15 cellular contexts compared by ENCODE assay signal in the genomic region with DNA sequence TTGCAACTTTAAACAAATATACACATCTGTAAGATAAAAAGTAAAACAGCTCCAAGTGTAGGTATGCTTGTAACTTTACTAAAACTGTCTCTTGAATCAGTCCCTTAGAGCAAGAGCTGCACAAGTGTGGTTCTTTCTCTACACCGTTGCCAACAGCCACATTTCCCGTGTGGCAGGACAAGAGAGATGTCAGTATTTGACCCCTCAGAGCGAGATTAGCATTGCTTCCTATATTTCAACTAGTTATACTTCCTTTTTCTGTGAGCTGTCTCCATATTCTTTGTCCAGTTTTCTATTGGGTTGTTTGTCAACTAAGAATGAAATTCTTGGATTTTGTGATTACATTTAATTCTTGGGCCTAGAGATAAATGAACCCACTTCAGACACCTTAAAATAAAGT. TPM values are rescaled to one million over a fixed set of nuclear protein-coding genes. Genes with fewer than 3 reads are reported as not detected.
DNase-seq lines count a peak whose midpoint lies in the region; ATAC-seq and TF ChIP-seq lines count a peak whose summit lies in the region.
"Had no signal": no experiment of that assay in that cellular context is flagged by ENCODE, and none has a peak within 500 bp of the region (broad histone marks: within the 10 kb centered on the region; RNA-seq: fewer than 3 reads in every experiment).

No MANE protein-coding gene starts in this region.

- peaks cover 9% of the 10 kb centered on the region for H3K79me1 ChIP-seq in mesenchymal stem cell (replicated peaks; ENCODE audit: low read length, poor library complexity, severe bottlenecking)

- no peak overlapping the region for H3K4me3 Mint-ChIP-seq in CD4-positive, alpha-beta T cell
- H3K4me3 Mint-ChIP-seq in activated T-helper 2 cell treated with anti-CD3 and anti-CD28 coated beads, Interferon-gamma antibody, Interleukin-2, Interleukin-4, amounts not matched to agents 10 μg/mL and 5 μg/mL and 100 μg/mL, durations not matched to agents 14 hours and 24 hours and 36 hours (ENCODE audit: low read depth): no peak overlapping the region
- H3K4me3 Mint-ChIP-seq: activated naive CD4-positive, alpha-beta T cell treated with anti-CD3 and anti-CD28 coated beads for 36 hours; CD4-positive, alpha-beta memory T cell had no signal

- DNase-seq in CD4-positive, alpha-beta T cell: no peak
- DNase-seq in KBM-7: peak; percentile 51
- no peak for DNase-seq in activated T-helper 2 cell treated with anti-CD3 and anti-CD28 coated beads, Interferon-gamma antibody, Interleukin-2, Interleukin-4, amounts not matched to agents 10 μg/mL and 5 μg/mL and 100 μg/mL, durations not matched to agents 14 hours and 24 hours and 36 hours (ENCODE audit: low spot score)
- no peak for DNase-seq in mesenchymal stem cell
- no peak for DNase-seq in NCI-H146 treated with DMSO at 0.1 percent for 48 hours (lab: John Stamatoyannopoulos, UW; ENCODE audit: unreplicated experiment)
- no peak for DNase-seq in activated CD4-positive, alpha-beta T cell treated with anti-CD3 and anti-CD28 coated beads, Interleukin-2, amount 50 U/mL, for 48 hours
- DNase-seq: activated naive CD4-positive, alpha-beta T cell treated with anti-CD3 and anti-CD28 coated beads for 36 hours; CD4-positive, alpha-beta memory T cell; GOT3; NCI-H1105; NCI-H345; SK-N-SH had no signal

- H3K27me3 Mint-ChIP-seq in CD4-positive, alpha-beta T cell: no peaks in the 10 kb centered on the region
- no peaks in the 10 kb centered on the region for H3K27me3 Mint-ChIP-seq in activated T-helper 2 cell treated with anti-CD3 and anti-CD28 coated beads, Interferon-gamma antibody, Interleukin-2, Interleukin-4, amounts not matched to agents 10 μg/mL and 5 μg/mL and 100 μg/mL, durations not matched to agents 14 hours and 24 hours and 36 hours (ENCODE audit: low read depth)
- H3K27me3 Mint-ChIP-seq: CD4-positive, alpha-beta memory T cell had no signal

- no peaks in the 10 kb centered on the region for H3K9me3 ChIP-seq in CD4-positive, alpha-beta T cell (ENCODE audit: control insufficient read depth, low read length)
- no peaks in the 10 kb centered on the region for H3K9me3 ChIP-seq in mesenchymal stem cell (ENCODE audit: control insufficient read depth, low read length)
- H3K9me3 ChIP-seq: SK-N-SH had no signal

- H2BK12ac ChIP-seq in mesenchymal stem cell (ENCODE audit: low read length in 2 of 2): no peak overlapping the region

- peaks cover 9% of the 10 kb centered on the region for H3K4me1 ChIP-seq in mesenchymal stem cell (ENCODE audit: control insufficient read depth, insufficient read depth, low read depth, low read length)

- WGBS in mesenchymal stem cell: 82% methylated on average over 2 of the region's 3 CpGs

- no peak overlapping the region for H2BK120ac ChIP-seq in mesenchymal stem cell (ENCODE audit: low read depth, low read length)

- CTCF ChIA-PET in CD4-positive, alpha-beta T cell (lab: Charles Lee): no interaction called here

- H3K27ac Mint-ChIP-seq in CD4-positive, alpha-beta T cell: peak overlapping the region; percentile 32
- peak overlapping the region; percentile 22 for H3K27ac Mint-ChIP-seq in activated T-helper 2 cell treated with anti-CD3 and anti-CD28 coated beads, Interferon-gamma antibody, Interleukin-2, Interleukin-4, amounts not matched to agents 10 μg/mL and 5 μg/mL and 100 μg/mL, durations not matched to agents 14 hours and 24 hours and 36 hours
- H3K27ac Mint-ChIP-seq: activated naive CD4-positive, alpha-beta T cell treated with anti-CD3 and anti-CD28 coated beads for 36 hours had no signal

- no peak overlapping the region for H3K27ac ChIP-seq in CD4-positive, alpha-beta T cell (ENCODE audit: low read depth, low read length)
- peak overlapping the region; percentile 69 for H3K27ac ChIP-seq in mesenchymal stem cell (ENCODE audit: low read length, poor library complexity, severe bottlenecking)
- H3K27ac ChIP-seq: cardiac muscle cell had no signal

- no peak overlapping the region for H3K23ac ChIP-seq in mesenchymal stem cell (ENCODE audit: low read length in 2 of 2)

- H2AFZ ChIP-seq in mesenchymal stem cell (ENCODE audit: low read depth, low read length): no peak overlapping the region

- H3K9me3 Mint-ChIP-seq in CD4-positive, alpha-beta T cell: no peaks in the 10 kb centered on the region
- no peaks in the 10 kb centered on the region for H3K9me3 Mint-ChIP-seq in activated T-helper 2 cell treated with anti-CD3 and anti-CD28 coated beads, Interferon-gamma antibody, Interleukin-2, Interleukin-4, amounts not matched to agents 10 μg/mL and 5 μg/mL and 100 μg/mL, durations not matched to agents 14 hours and 24 hours and 36 hours
- H3K9me3 Mint-ChIP-seq: activated naive CD4-positive, alpha-beta T cell treated with anti-CD3 and anti-CD28 coated beads for 36 hours had no signal

- no peak for TF ChIP-seq CTCF in CD4-positive, alpha-beta T cell (IDR thresholded peaks at IDR 0.05)

- no peak overlapping the region for H3K14ac ChIP-seq in mesenchymal stem cell (ENCODE audit: low read length in 2 of 2)

- peaks cover 22 to 97% of the 10 kb centered on the region in 2 experiments for H3K36me3 ChIP-seq in mesenchymal stem cell (ENCODE audit: control insufficient read depth in 1 of 2, insufficient read depth in 2 of 2, low read depth in 1 of 2, low read length in 2 of 2)

- no peak overlapping the region for H3K18ac ChIP-seq in mesenchymal stem cell (ENCODE audit: low read depth in 1 of 2, low read length in 2 of 2)

- H3K36me3 Mint-ChIP-seq in CD4-positive, alpha-beta T cell (ENCODE audit: low read depth): peaks cover 100% of the 10 kb centered on the region
- peaks cover 97% of the 10 kb centered on the region for H3K36me3 Mint-ChIP-seq in activated T-helper 2 cell treated with anti-CD3 and anti-CD28 coated beads, Interferon-gamma antibody, Interleukin-2, Interleukin-4, amounts not matched to agents 10 μg/mL and 5 μg/mL and 100 μg/mL, durations not matched to agents 14 hours and 24 hours and 36 hours (ENCODE audit: low read depth)

- H4K8ac ChIP-seq in mesenchymal stem cell (ENCODE audit: low read length): no peak overlapping the region

- H2BK5ac ChIP-seq in mesenchymal stem cell (ENCODE audit: low read depth, low read length, poor library complexity, severe bottlenecking): no peak overlapping the region

- ATAC-seq in CD4-positive, alpha-beta T cell (ENCODE audit: poor library complexity): no peak
- ATAC-seq in HG03108 (IDR thresholded peaks at IDR 0.05; ENCODE audit: unreplicated experiment) (no peak), GM19351 (IDR thresholded peaks at IDR 0.05; ENCODE audit: unreplicated experiment) (no peak)

- H3K4me3 ChIP-seq in mesenchymal stem cell (ENCODE audit: insufficient read depth in 1 of 2, low read depth in 1 of 2, low read length in 2 of 2): no peak overlapping the region
- H3K4me3 ChIP-seq: cardiac muscle cell had no signal

- in situ Hi-C loops in KBM-7 (cut with MboI; ENCODE audit: low pct_unique_long_range_greater_than_20kb, low sequenced_read_pairs): no loop called here

- H3K4ac ChIP-seq in mesenchymal stem cell (ENCODE audit: low read depth in 1 of 2, low read length in 2 of 2): no peak overlapping the region

- no peak overlapping the region for H3K4me2 ChIP-seq in mesenchymal stem cell (ENCODE audit: low read length, poor library complexity, severe bottlenecking)
- H3K4me2 ChIP-seq: SK-N-SH had no signal

- no peak overlapping the region for H4K91ac ChIP-seq in mesenchymal stem cell (ENCODE audit: low read length)

- H3K27me3 ChIP-seq in CD4-positive, alpha-beta T cell (ENCODE audit: control insufficient read depth, insufficient read depth, low read length): no peaks in the 10 kb centered on the region
- no peaks in the 10 kb centered on the region for H3K27me3 ChIP-seq in mesenchymal stem cell (ENCODE audit: control insufficient read depth in 1 of 2, insufficient read depth in 1 of 2, low read length in 2 of 2)
- H3K27me3 ChIP-seq: cardiac muscle cell had no signal

- no peak overlapping the region for H2AK5ac ChIP-seq in mesenchymal stem cell (ENCODE audit: low read length, severe bottlenecking)

- H3K9ac ChIP-seq in mesenchymal stem cell (ENCODE audit: low read length): peak overlapping the region; percentile 39
- H3K9ac ChIP-seq: SK-N-SH had no signal

- intact Hi-C loops in CD4-positive, alpha-beta T cell (cut with DNase I, micrococcal nuclease): no loop called here
- intact Hi-C loops in activated T-helper 2 cell treated with anti-CD3 and anti-CD28 coated beads, Interferon-gamma antibody, Interleukin-2, Interleukin-4, amounts not matched to agents 10 μg/mL and 5 μg/mL and 100 μg/mL, durations not matched to agents 14 hours and 24 hours and 36 hours (cut with micrococcal nuclease): no loop called here

- peaks cover 40% of the 10 kb centered on the region for H3K4me1 Mint-ChIP-seq in CD4-positive, alpha-beta T cell (ENCODE audit: low read depth)
- H3K4me1 Mint-ChIP-seq in activated T-helper 2 cell treated with anti-CD3 and anti-CD28 coated beads, Interferon-gamma antibody, Interleukin-2, Interleukin-4, amounts not matched to agents 10 μg/mL and 5 μg/mL and 100 μg/mL, durations not matched to agents 14 hours and 24 hours and 36 hours (ENCODE audit: low read depth): peaks cover 28% of the 10 kb centered on the region

- no peak overlapping the region for H2BK15ac ChIP-seq in mesenchymal stem cell (ENCODE audit: low read depth, poor library complexity, severe bottlenecking)

- POLR2A ChIA-PET in CD4-positive, alpha-beta T cell (lab: Charles Lee): interaction anchor here (0.7 to 1.0 kb wide), 2 partner anchors 10 to 17 kb away, joined by 3 read pairs; no protein-coding TSS in a partner anchor

RNA-seq across cellular contexts. Expression of gene PLIN2, which starts 8.1 kb away (rescaled TPM):
- 10 to 100 TPM; 68.8 to 70.7 TPM for total RNA-seq in CD4-positive, alpha-beta T cell
- total RNA-seq in activated T-helper 2 cell treated with anti-CD3 and anti-CD28 coated beads, Interferon-gamma antibody, Interleukin-2, Interleukin-4, amounts not matched to agents 10 μg/mL and 5 μg/mL and 100 μg/mL, durations not matched to agents 14 hours and 24 hours and 36 hours: 77.2 and 77.9 TPM in 2 replicates
- polyA plus RNA-seq in mesenchymal stem cell (2013, experiment 1 of 2): 128 TPM
- 127 TPM for polyA plus RNA-seq in mesenchymal stem cell (2013, experiment 2 of 2)

RNA-seq across cellular contexts. Expression of gene HAUS6, which starts 16.5 kb away (rescaled TPM):
- 10 to 100 TPM; 14.9 to 17.2 TPM for total RNA-seq in CD4-positive, alpha-beta T cell
- total RNA-seq in activated T-helper 2 cell treated with anti-CD3 and anti-CD28 coated beads, Interferon-gamma antibody, Interleukin-2, Interleukin-4, amounts not matched to agents 10 μg/mL and 5 μg/mL and 100 μg/mL, durations not matched to agents 14 hours and 24 hours and 36 hours: 28.3 and 31.6 TPM in 2 replicates
- polyA plus RNA-seq in mesenchymal stem cell (2013, experiment 1 of 2): 7.2 TPM
- 7.0 TPM for polyA plus RNA-seq in mesenchymal stem cell (2013, experiment 2 of 2)
